ENCODE assay signal across 9 cellular contexts in the genomic region with DNA sequence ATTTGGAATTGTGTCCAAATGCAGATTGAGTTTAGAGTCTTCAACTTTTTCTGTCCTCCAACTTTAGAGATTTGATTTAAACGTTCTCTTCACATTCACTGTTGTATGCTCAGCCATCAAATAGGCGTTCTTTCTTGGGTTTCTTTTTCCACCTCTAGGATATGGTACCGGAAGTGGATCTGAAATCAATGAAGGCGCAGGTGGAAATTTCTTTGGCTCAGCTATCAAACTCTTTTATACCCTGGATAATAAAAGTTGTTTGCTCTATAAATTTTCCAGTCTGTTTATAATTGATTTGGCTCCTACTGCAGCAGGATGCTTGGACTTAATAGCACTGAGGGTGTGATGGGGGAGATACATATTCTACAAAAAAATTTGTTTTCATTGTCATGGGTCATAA. TPM values are rescaled to one million over a fixed set of nuclear protein-coding genes. Genes with fewer than 3 reads are reported as not detected.
DNase-seq lines count a peak whose midpoint lies in the region; ATAC-seq and TF ChIP-seq lines count a peak whose summit lies in the region.
"Had no signal": no experiment of that assay in that cellular context is flagged by ENCODE, and none has a peak within 500 bp of the region (broad histone marks: within the 10 kb centered on the region; RNA-seq: fewer than 3 reads in every experiment).

No MANE protein-coding gene starts in this region.

- H3K4me3 ChIP-seq in CD4-positive, CD25-positive, alpha-beta regulatory T cell (ENCODE audit: low read depth, low read length) = peak overlapping the region; percentile 26
- peak overlapping the region; percentile 7 for H3K4me3 ChIP-seq in NB4 (ENCODE audit: low read depth, low read length)

- peaks cover 24% of the 10 kb centered on the region for H3K4me1 ChIP-seq in CD4-positive, CD25-positive, alpha-beta regulatory T cell (ENCODE audit: control insufficient read depth, insufficient read depth, low read length, poor library complexity, severe bottlenecking)

- TF ChIP-seq CTCF in NB4 (IDR thresholded peaks at IDR 0.05; ENCODE audit: low read depth, low read length) (no peak), chondrocyte (IDR thresholded peaks at IDR 0.05) (no peak), nephron (IDR thresholded peaks at IDR 0.05; ENCODE audit: unreplicated experiment in 3 of 3) (no peak)

- H3K9me3 ChIP-seq in CD4-positive, CD25-positive, alpha-beta regulatory T cell (ENCODE audit: control insufficient read depth in 2 of 2, low read length in 2 of 2) = no peaks in the 10 kb centered on the region

- H3K4me3 Mint-ChIP-seq in CD4-positive, CD25-positive, alpha-beta regulatory T cell = peak overlapping the region; percentile 88 to 93 (median 88)
- H3K4me3 Mint-ChIP-seq in chondrocyte (ENCODE audit: unreplicated experiment) (peak overlapping the region; percentile 92), nephron (peak overlapping the region; percentile 94 to 96 (median 95))

- DNase-seq in CD4-positive, CD25-positive, alpha-beta regulatory T cell = no peak
- DNase-seq in NB4 (ENCODE audit: low read depth) (no peak), chondrocyte (ENCODE audit: low spot score) (no peak), ureter (ENCODE audit: low spot score) (no peak), T1000 (lab: John Stamatoyannopoulos, UW) (no peak), DMS79 treated with DMSO at 0.1 percent for 48 hours (lab: John Stamatoyannopoulos, UW) (no peak)
- no peak for DNase-seq in stimulated activated CD4-positive, alpha-beta T cell treated with anti-CD3 and anti-CD28 coated beads, Interleukin-15, amount 100 ng/mL, for 24 hours
- DNase-seq: SHP77 treated with DMSO at 0.1 percent for 48 hours had no signal

- H3K27ac Mint-ChIP-seq in CD4-positive, CD25-positive, alpha-beta regulatory T cell = peak overlapping the region; percentile 32 to 97 (median 89)
- H3K27ac Mint-ChIP-seq in chondrocyte (ENCODE audit: unreplicated experiment) (peak overlapping the region; percentile 97), nephron (peak overlapping the region; percentile 74 to 92 (median 79))

- H3K27me3 ChIP-seq in CD4-positive, CD25-positive, alpha-beta regulatory T cell (ENCODE audit: control insufficient read depth, insufficient read depth, low read length) = no peaks in the 10 kb centered on the region

- peaks cover 9% of the 10 kb centered on the region for H3K36me3 Mint-ChIP-seq in CD4-positive, CD25-positive, alpha-beta regulatory T cell
- H3K36me3 Mint-ChIP-seq in chondrocyte (ENCODE audit: low read depth) (peaks cover 6% of the 10 kb centered on the region), nephron (ENCODE audit: low read depth) (peaks cover 13% of the 10 kb centered on the region)

- peaks cover 0 to 3% (median 0%) of the 10 kb centered on the region in 7 donors for H3K9me3 Mint-ChIP-seq in CD4-positive, CD25-positive, alpha-beta regulatory T cell
- H3K9me3 Mint-ChIP-seq in chondrocyte (ENCODE audit: low read depth) (no peaks in the 10 kb centered on the region), nephron (no peaks in the 10 kb centered on the region)

- H3K27me3 Mint-ChIP-seq in CD4-positive, CD25-positive, alpha-beta regulatory T cell = peaks cover 3% of the 10 kb centered on the region
- H3K27me3 Mint-ChIP-seq in chondrocyte (ENCODE audit: low read depth) (no peaks in the 10 kb centered on the region), nephron (ENCODE audit: low read depth) (peaks cover 4% of the 10 kb centered on the region)

- ATAC-seq in CD4-positive, CD25-positive, alpha-beta regulatory T cell (ENCODE audit: low read depth in 2 of 2) = no peak

- peak overlapping the region; percentile 91 for H3K27ac ChIP-seq in CD4-positive, CD25-positive, alpha-beta regulatory T cell (ENCODE audit: insufficient read depth, low read length, poor library complexity, severe bottlenecking)

- no peak for TF ChIP-seq POLR2A in NB4 (IDR thresholded peaks at IDR 0.05; ENCODE audit: extremely low read depth, insufficient read length)

- H3K36me3 ChIP-seq in CD4-positive, CD25-positive, alpha-beta regulatory T cell (ENCODE audit: control insufficient read depth, insufficient read depth, low read length) = no peaks in the 10 kb centered on the region

- peaks cover 42 to 69% (median 52%) of the 10 kb centered on the region in 4 donors for H3K4me1 Mint-ChIP-seq in CD4-positive, CD25-positive, alpha-beta regulatory T cell
- H3K4me1 Mint-ChIP-seq in chondrocyte (ENCODE audit: low read depth) (peaks cover 51% of the 10 kb centered on the region), nephron (peaks cover 38% of the 10 kb centered on the region)

RNA-seq across cellular contexts. Expression of gene COG3, which starts 1.6 kb away (rescaled TPM):
- 48.9 TPM for total RNA-seq in CD4-positive, CD25-positive, alpha-beta regulatory T cell
- 10 to 100 TPM; 18.0 to 34.8 (median 29.3) TPM for polyA plus RNA-seq in CD4-positive, CD25-positive, alpha-beta regulatory T cell
- total RNA-seq in chondrocyte (22.4 to 30.4 TPM (median 23.8 TPM) in 3 replicates), ureter (54.9 TPM)

RNA-seq across cellular contexts. Expression of gene SLC25A30, which starts 48.2 kb away (rescaled TPM):
- total RNA-seq in CD4-positive, CD25-positive, alpha-beta regulatory T cell = 22.9 TPM
- 1 to 10 TPM in 3 of 4 donors, under 1 TPM in 1; 0.41 to 2.8 (median 1.6) TPM for polyA plus RNA-seq in CD4-positive, CD25-positive, alpha-beta regulatory T cell
- total RNA-seq in chondrocyte (11.6 to 15.0 TPM (median 13.4 TPM) in 3 replicates), ureter (16.8 TPM)
